Comparison of ENCODE assay signal across 1 cellular context in genomic region chr2:112588611-112589045, GRCh38.
TF ChIP-seq lines count a peak whose summit lies in the region.

No MANE protein-coding gene starts in this region.

TF ChIP-seq in WTC11, 78 proteins besides CTCF, POLR2A, EP300 and RAD21 (continued from another document):
- TF ChIP-seq PRDM15 (CRISPR knock-in tag; IDR thresholded peaks at IDR 0.05) (no peak), PREB (CRISPR knock-in tag; IDR thresholded peaks at IDR 0.05; ENCODE audit: borderline replicate concordance) (no peak), MLX (CRISPR knock-in tag; IDR thresholded peaks at IDR 0.05) (no peak), ERG (CRISPR knock-in tag; IDR thresholded peaks at IDR 0.05) (no peak), ZNF671 (CRISPR knock-in tag; IDR thresholded peaks at IDR 0.05) (no peak), AFF4 (CRISPR knock-in tag; IDR thresholded peaks at IDR 0.05; ENCODE audit: borderline replicate concordance) (no peak), JUN (CRISPR knock-in tag; IDR thresholded peaks at IDR 0.05) (no peak), ZNF138 (CRISPR knock-in tag; conservative IDR thresholded peaks at IDR 0.05) (no peak), ZNF416 (CRISPR knock-in tag; IDR thresholded peaks at IDR 0.05) (no peak), TEAD4 (CRISPR knock-in tag; IDR thresholded peaks at IDR 0.05) (no peak), ZMAT4 (CRISPR knock-in tag; IDR thresholded peaks at IDR 0.05) (no peak), ZBTB43 (CRISPR knock-in tag; IDR thresholded peaks at IDR 0.05) (no peak), NR3C1 (CRISPR knock-in tag; conservative IDR thresholded peaks at IDR 0.05; ENCODE audit: low read depth) (no peak)
TF ChIP-seq in WTC11: peak in this region for 0.
